1 cellular context compared by ENCODE assay signal in genomic region chr10:58334817-58335305, GRCh38.
TF ChIP-seq lines count a peak whose summit lies in the region.

Gene UBE2D1, plus strand, starts transcription at chr10:58335006. Its CDS starts 196 bp downstream, at chr10:58335202.

TF ChIP-seq in K562, 482 proteins besides CTCF, POLR2A, EP300 and RAD21 (continued from another document and continues in another):
- TF ChIP-seq, protein P1, sequence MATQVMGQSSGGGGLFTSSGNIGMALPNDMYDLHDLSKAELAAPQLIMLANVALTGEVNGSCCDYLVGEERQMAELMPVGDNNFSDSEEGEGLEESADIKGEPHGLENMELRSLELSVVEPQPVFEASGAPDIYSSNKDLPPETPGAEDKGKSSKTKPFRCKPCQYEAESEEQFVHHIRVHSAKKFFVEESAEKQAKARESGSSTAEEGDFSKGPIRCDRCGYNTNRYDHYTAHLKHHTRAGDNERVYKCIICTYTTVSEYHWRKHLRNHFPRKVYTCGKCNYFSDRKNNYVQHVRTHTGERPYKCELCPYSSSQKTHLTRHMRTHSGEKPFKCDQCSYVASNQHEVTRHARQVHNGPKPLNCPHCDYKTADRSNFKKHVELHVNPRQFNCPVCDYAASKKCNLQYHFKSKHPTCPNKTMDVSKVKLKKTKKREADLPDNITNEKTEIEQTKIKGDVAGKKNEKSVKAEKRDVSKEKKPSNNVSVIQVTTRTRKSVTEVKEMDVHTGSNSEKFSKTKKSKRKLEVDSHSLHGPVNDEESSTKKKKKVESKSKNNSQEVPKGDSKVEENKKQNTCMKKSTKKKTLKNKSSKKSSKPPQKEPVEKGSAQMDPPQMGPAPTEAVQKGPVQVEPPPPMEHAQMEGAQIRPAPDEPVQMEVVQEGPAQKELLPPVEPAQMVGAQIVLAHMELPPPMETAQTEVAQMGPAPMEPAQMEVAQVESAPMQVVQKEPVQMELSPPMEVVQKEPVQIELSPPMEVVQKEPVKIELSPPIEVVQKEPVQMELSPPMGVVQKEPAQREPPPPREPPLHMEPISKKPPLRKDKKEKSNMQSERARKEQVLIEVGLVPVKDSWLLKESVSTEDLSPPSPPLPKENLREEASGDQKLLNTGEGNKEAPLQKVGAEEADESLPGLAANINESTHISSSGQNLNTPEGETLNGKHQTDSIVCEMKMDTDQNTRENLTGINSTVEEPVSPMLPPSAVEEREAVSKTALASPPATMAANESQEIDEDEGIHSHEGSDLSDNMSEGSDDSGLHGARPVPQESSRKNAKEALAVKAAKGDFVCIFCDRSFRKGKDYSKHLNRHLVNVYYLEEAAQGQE (CRISPR knock-in tag; IDR thresholded peaks at IDR 0.05; ENCODE audit: low read depth) = peak; percentile 39; the same call in 1 of the 2 replicates
- TF ChIP-seq PTBP1 (IDR thresholded peaks at IDR 0.05; ENCODE audit: low read depth, low read length) = no peak
- TF ChIP-seq CTBP1 (IDR thresholded peaks at IDR 0.05; ENCODE audit: borderline replicate concordance) = peak; percentile 76
- peak; percentile 98 for TF ChIP-seq KDM5B (IDR thresholded peaks at IDR 0.05; ENCODE audit: insufficient replicate concordance, low read depth, low read length)
- no peak for TF ChIP-seq CEBPZ (IDR thresholded peaks at IDR 0.05; ENCODE audit: borderline replicate concordance, low read depth, low read length)
- no peak for TF ChIP-seq ARID1B (IDR thresholded peaks at IDR 0.05)
- TF ChIP-seq GTF3C2 (IDR thresholded peaks at IDR 0.05; ENCODE audit: borderline replicate concordance, extremely low read depth, insufficient read length) = no peak
- TF ChIP-seq, protein P2, sequence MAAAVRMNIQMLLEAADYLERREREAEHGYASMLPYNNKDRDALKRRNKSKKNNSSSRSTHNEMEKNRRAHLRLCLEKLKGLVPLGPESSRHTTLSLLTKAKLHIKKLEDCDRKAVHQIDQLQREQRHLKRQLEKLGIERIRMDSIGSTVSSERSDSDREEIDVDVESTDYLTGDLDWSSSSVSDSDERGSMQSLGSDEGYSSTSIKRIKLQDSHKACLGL (CRISPR knock-in tag; IDR thresholded peaks at IDR 0.05; ENCODE audit: borderline replicate concordance, poor library complexity, severe bottlenecking) = no peak
- TF ChIP-seq, protein P3, sequence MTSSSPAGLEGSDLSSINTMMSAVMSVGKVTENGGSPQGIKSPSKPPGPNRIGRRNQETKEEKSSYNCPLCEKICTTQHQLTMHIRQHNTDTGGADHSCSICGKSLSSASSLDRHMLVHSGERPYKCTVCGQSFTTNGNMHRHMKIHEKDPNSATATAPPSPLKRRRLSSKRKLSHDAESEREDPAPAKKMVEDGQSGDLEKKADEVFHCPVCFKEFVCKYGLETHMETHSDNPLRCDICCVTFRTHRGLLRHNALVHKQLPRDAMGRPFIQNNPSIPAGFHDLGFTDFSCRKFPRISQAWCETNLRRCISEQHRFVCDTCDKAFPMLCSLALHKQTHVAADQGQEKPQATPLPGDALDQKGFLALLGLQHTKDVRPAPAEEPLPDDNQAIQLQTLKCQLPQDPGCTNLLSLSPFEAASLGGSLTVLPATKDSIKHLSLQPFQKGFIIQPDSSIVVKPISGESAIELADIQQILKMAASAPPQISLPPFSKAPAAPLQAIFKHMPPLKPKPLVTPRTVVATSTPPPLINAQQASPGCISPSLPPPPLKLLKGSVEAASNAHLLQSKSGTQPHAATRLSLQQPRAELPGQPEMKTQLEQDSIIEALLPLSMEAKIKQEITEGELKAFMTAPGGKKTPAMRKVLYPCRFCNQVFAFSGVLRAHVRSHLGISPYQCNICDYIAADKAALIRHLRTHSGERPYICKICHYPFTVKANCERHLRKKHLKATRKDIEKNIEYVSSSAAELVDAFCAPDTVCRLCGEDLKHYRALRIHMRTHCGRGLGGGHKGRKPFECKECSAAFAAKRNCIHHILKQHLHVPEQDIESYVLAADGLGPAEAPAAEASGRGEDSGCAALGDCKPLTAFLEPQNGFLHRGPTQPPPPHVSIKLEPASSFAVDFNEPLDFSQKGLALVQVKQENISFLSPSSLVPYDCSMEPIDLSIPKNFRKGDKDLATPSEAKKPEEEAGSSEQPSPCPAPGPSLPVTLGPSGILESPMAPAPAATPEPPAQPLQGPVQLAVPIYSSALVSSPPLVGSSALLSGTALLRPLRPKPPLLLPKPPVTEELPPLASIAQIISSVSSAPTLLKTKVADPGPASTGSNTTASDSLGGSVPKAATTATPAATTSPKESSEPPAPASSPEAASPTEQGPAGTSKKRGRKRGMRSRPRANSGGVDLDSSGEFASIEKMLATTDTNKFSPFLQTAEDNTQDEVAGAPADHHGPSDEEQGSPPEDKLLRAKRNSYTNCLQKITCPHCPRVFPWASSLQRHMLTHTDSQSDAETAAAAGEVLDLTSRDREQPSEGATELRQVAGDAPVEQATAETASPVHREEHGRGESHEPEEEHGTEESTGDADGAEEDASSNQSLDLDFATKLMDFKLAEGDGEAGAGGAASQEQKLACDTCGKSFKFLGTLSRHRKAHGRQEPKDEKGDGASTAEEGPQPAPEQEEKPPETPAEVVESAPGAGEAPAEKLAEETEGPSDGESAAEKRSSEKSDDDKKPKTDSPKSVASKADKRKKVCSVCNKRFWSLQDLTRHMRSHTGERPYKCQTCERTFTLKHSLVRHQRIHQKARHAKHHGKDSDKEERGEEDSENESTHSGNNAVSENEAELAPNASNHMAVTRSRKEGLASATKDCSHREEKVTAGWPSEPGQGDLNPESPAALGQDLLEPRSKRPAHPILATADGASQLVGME (CRISPR knock-in tag; IDR thresholded peaks at IDR 0.05) = peak; percentile 72; the same call in 1 of the 2 replicates
- TF ChIP-seq ETS2 (tag; IDR thresholded peaks at IDR 0.05; ENCODE audit: borderline replicate concordance, poor library complexity, severe bottlenecking) = no peak
- TF ChIP-seq JUNB (CRISPR knock-in tag; conservative IDR thresholded peaks at IDR 0.05) = no peak
- peak; percentile 58; the same call in 1 of the 2 replicates for TF ChIP-seq RB1 (IDR thresholded peaks at IDR 0.05; ENCODE audit: low read depth)
- TF ChIP-seq SOX6 (IDR thresholded peaks at IDR 0.05) = no peak
- TF ChIP-seq MBD2 (IDR thresholded peaks at IDR 0.05; ENCODE audit: borderline replicate concordance, low read depth) = peak; percentile 37; the same call in 1 of the 2 replicates
- no peak for TF ChIP-seq ZNF197 (CRISPR knock-in tag; IDR thresholded peaks at IDR 0.05; ENCODE audit: low read depth)
- no peak for TF ChIP-seq MED1 (CRISPR knock-in tag; IDR thresholded peaks at IDR 0.05; ENCODE audit: borderline replicate concordance)
- TF ChIP-seq CREB3L1 (IDR thresholded peaks at IDR 0.05; ENCODE audit: borderline replicate concordance, low read depth) = peak; percentile 69; the same call in 1 of the 2 replicates
- TF ChIP-seq, protein P4, sequence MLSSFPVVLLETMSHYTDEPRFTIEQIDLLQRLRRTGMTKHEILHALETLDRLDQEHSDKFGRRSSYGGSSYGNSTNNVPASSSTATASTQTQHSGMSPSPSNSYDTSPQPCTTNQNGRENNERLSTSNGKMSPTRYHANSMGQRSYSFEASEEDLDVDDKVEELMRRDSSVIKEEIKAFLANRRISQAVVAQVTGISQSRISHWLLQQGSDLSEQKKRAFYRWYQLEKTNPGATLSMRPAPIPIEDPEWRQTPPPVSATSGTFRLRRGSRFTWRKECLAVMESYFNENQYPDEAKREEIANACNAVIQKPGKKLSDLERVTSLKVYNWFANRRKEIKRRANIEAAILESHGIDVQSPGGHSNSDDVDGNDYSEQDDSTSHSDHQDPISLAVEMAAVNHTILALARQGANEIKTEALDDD (IDR thresholded peaks at IDR 0.05) = no peak
- no peak for TF ChIP-seq HOMEZ (CRISPR knock-in tag; IDR thresholded peaks at IDR 0.05)
- 0 out of 2 replicates have a peak, but pooled peaks have one; percentile 58 for TF ChIP-seq AFF4 (CRISPR knock-in tag; IDR thresholded peaks at IDR 0.05)
- no peak for TF ChIP-seq NEUROD1 (IDR thresholded peaks at IDR 0.05; ENCODE audit: borderline replicate concordance, low read depth, low read length, partially characterized antibody)
